Comparison of ENCODE assay signal across 1 cellular context in the genomic region with DNA sequence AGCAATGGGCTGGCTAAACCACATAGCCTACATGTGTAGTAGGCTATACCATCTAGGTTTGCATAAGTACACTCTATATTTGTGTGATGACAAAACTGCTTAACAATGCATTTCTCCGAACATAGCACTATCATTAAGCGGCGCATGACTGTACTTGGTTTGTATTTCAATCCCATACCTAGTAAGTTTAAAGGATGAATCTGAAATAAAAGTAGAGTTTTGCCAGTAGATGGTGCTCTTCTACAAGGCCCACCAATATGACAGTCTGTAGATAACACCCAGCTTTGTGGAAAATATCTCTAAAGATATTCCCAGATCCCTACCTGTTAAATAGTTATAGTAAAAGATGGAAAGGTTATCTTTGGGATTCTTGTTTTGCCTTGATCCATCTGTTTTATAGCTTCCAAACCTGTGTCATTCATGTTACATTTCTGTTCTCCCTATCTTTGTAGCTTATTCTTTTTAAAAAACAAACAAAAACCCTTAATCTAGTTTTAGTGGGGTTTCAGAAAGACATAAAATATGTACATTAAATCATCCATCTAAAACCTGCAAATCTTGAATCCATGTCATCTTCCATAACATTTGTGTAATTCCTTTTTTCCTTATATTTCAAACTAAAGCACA.
TF ChIP-seq lines count a peak whose summit lies in the region.

No MANE protein-coding gene starts in this region.

TF ChIP-seq in GM23338, 12 proteins besides CTCF, POLR2A, EP300 and RAD21:
- TF ChIP-seq ZNF114 (CRISPR knock-in tag; IDR thresholded peaks at IDR 0.05) (no peak), ZNF331 (CRISPR knock-in tag; IDR thresholded peaks at IDR 0.05; ENCODE audit: low read depth) (no peak)
- TF ChIP-seq, protein P1, sequence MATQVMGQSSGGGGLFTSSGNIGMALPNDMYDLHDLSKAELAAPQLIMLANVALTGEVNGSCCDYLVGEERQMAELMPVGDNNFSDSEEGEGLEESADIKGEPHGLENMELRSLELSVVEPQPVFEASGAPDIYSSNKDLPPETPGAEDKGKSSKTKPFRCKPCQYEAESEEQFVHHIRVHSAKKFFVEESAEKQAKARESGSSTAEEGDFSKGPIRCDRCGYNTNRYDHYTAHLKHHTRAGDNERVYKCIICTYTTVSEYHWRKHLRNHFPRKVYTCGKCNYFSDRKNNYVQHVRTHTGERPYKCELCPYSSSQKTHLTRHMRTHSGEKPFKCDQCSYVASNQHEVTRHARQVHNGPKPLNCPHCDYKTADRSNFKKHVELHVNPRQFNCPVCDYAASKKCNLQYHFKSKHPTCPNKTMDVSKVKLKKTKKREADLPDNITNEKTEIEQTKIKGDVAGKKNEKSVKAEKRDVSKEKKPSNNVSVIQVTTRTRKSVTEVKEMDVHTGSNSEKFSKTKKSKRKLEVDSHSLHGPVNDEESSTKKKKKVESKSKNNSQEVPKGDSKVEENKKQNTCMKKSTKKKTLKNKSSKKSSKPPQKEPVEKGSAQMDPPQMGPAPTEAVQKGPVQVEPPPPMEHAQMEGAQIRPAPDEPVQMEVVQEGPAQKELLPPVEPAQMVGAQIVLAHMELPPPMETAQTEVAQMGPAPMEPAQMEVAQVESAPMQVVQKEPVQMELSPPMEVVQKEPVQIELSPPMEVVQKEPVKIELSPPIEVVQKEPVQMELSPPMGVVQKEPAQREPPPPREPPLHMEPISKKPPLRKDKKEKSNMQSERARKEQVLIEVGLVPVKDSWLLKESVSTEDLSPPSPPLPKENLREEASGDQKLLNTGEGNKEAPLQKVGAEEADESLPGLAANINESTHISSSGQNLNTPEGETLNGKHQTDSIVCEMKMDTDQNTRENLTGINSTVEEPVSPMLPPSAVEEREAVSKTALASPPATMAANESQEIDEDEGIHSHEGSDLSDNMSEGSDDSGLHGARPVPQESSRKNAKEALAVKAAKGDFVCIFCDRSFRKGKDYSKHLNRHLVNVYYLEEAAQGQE (IDR thresholded peaks at IDR 0.05; ENCODE audit: unreplicated experiment), result no peak
